ENCODE assay signal across 8 cellular contexts in genomic region chr10:27319752-27320561, GRCh38.
DNase-seq lines count a peak whose midpoint lies in the region; ATAC-seq and TF ChIP-seq lines count a peak whose summit lies in the region.

No MANE protein-coding gene starts in this region.

- DNase-seq in ELF-1 (ENCODE audit: low read depth, low spot score) (peak; percentile 68), NCI-H2107 treated with DMSO at 0.1 percent for 48 hours (lab: John Stamatoyannopoulos, UW; ENCODE audit: unreplicated experiment) (peak; percentile 40), astrocyte of the spinal cord (ENCODE audit: low read depth, low spot score) (peak; percentile 37), cerebellar nuclear complex (lab: John Stamatoyannopoulos, UW) (no peak)
- DNase-seq in stimulated activated CD4-positive, alpha-beta T cell treated with anti-CD3 and anti-CD28 coated beads, Interleukin-12 subunit alpha, Interleukin-12 subunit beta, amount 100 ng/mL, for 4 hours = peak; percentile 25

- H3K27me3 ChIP-seq in iPS-15b (ENCODE audit: control insufficient read depth, insufficient read depth, low read length) = peaks cover 8% of the 10 kb centered on the region

- H3K4me1 ChIP-seq in iPS-15b (ENCODE audit: control insufficient read depth, insufficient read depth, low read length) = no peaks in the 10 kb centered on the region

- H3K36me3 ChIP-seq in iPS-15b (ENCODE audit: control insufficient read depth, insufficient read depth, low read length) = no peaks in the 10 kb centered on the region

- in situ Hi-C loops in astrocyte of the spinal cord (cut with HindIII; ENCODE audit: low sequenced_read_pairs) = no loop called here

- H3K4me3 ChIP-seq in astrocyte of the spinal cord (ENCODE audit: low read depth, low read length) (peak overlapping the region; percentile 28), iPS-15b (ENCODE audit: low read depth, low read length) (peak overlapping the region; percentile 61)

- peak overlapping the region; percentile 24 for H3K9ac ChIP-seq in iPS-15b (ENCODE audit: low read depth, low read length)

- peak; percentile 67 for ATAC-seq in GM21528 (IDR thresholded peaks at IDR 0.05; ENCODE audit: low FRiP score, unreplicated experiment)
- no peak for ATAC-seq in HG02973 (IDR thresholded peaks at IDR 0.05; ENCODE audit: unreplicated experiment)

- no peak for TF ChIP-seq CTCF in astrocyte of the spinal cord (IDR thresholded peaks at IDR 0.05; ENCODE audit: low read depth, low read length)

- no peaks in the 10 kb centered on the region for H3K9me3 ChIP-seq in iPS-15b (ENCODE audit: control insufficient read depth, insufficient read depth, low read length)

Comparison
In these comparisons a context has a peak if more than half of its experiments do, and no peak if none do; other contexts are left out.
1. DNase-seq: peak in ELF-1 (single experiment), NCI-H2107 treated with DMSO at 0.1 percent for 48 hours (single experiment), astrocyte of the spinal cord (single experiment) and stimulated activated CD4-positive, alpha-beta T cell treated with anti-CD3 and anti-CD28 coated beads, Interleukin-12 subunit alpha, Interleukin-12 subunit beta, amount 100 ng/mL, for 4 hours (single experiment); none in cerebellar nuclear complex (0 of 2).